In genomic region chr16:1420540-1421205, GRCh38 we compare ENCODE assay signal across 1 cellular context.
TF ChIP-seq lines count a peak whose summit lies in the region.

Gene UQCC4, minus strand, starts transcription at chr16:1420747. Its CDS starts 24 bp downstream, at chr16:1420723.

TF ChIP-seq in K562, 482 proteins besides CTCF, POLR2A, EP300 and RAD21 (continued from another document and continues in another):
- TF ChIP-seq ZBTB11 (CRISPR knock-in tag; IDR thresholded peaks at IDR 0.05) (peak in 2 of 3 experiments; percentile 63 to 95; a peak in 5 of 6 replicates), NR2C2 (CRISPR knock-in tag; IDR thresholded peaks at IDR 0.05) (no peak), NR2C2 (tag; IDR thresholded peaks at IDR 0.05) (peak; percentile 84), ELF2 (CRISPR knock-in tag; IDR thresholded peaks at IDR 0.05) (peak; percentile 83), BCOR (IDR thresholded peaks at IDR 0.05) (no peak), KDM2B (CRISPR knock-in tag; IDR thresholded peaks at IDR 0.05) (no peak), ZNF124 (CRISPR knock-in tag; IDR thresholded peaks at IDR 0.05) (no peak), PHB (CRISPR knock-in tag; IDR thresholded peaks at IDR 0.05) (no peak), PHF20 (IDR thresholded peaks at IDR 0.05; ENCODE audit: partially characterized antibody) (peak; percentile 94), TAF7 (tag; IDR thresholded peaks at IDR 0.05) (0 out of 2 replicates have a peak, but pooled peaks have one; percentile 17), C11orf30 (IDR thresholded peaks at IDR 0.05; ENCODE audit: low read depth) (peak; percentile 99), MNT (conservative IDR thresholded peaks at IDR 0.05) (peak; percentile 98 to 100), LCOR (CRISPR knock-in tag; IDR thresholded peaks at IDR 0.05) (peak; percentile 49; the same call in 1 of the 2 replicates), ELF4 (CRISPR knock-in tag; IDR thresholded peaks at IDR 0.05) (peak; percentile 53; the same call in 1 of the 2 replicates), TCF15 (CRISPR knock-in tag; IDR thresholded peaks at IDR 0.05) (0 out of 2 replicates have a peak, but pooled peaks have one; percentile 48), RFX5 (IDR thresholded peaks at IDR 0.05; ENCODE audit: low read depth, low read length) (peak; percentile 20; the same call in 1 of the 2 replicates), CREB3 (tag; conservative IDR thresholded peaks at IDR 0.05; ENCODE audit: low read depth) (peak; percentile 78), CEBPZ (IDR thresholded peaks at IDR 0.05; ENCODE audit: borderline replicate concordance, low read depth, low read length) (no peak), KAT2B (IDR thresholded peaks at IDR 0.05; ENCODE audit: low read depth, low read length) (no peak), ETV1 (tag; conservative IDR thresholded peaks at IDR 0.05; ENCODE audit: low read depth) (peak; percentile 97), E4F1 (CRISPR knock-in tag; IDR thresholded peaks at IDR 0.05; ENCODE audit: borderline replicate concordance) (no peak), TBP (optimal IDR thresholded peaks at IDR 0.05; ENCODE audit: low read depth, low read length) (peak; percentile 88), ZC3H8 (IDR thresholded peaks at IDR 0.05) (no peak), ZNF197 (CRISPR knock-in tag; IDR thresholded peaks at IDR 0.05; ENCODE audit: low read depth) (0 out of 2 replicates have a peak, but pooled peaks have one; percentile 49), JUND (IDR thresholded peaks at IDR 0.05; ENCODE audit: borderline replicate concordance, low read depth, low read length) (peak; percentile 82), JUND (tag; IDR thresholded peaks at IDR 0.05; ENCODE audit: borderline replicate concordance, low read depth, low read length) (no peak; the same call in 2 of the 3 replicates), CXXC5 (CRISPR knock-in tag; IDR thresholded peaks at IDR 0.05) (peak; percentile 99), ZNF785 (CRISPR knock-in tag; IDR thresholded peaks at IDR 0.05) (no peak), ZBTB33 (CRISPR knock-in tag; IDR thresholded peaks at IDR 0.05) (peak; percentile 31; the same call in 1 of the 2 replicates), E2F4 (CRISPR knock-in tag; IDR thresholded peaks at IDR 0.05; ENCODE audit: low read depth) (no peak), MAFK (IDR thresholded peaks at IDR 0.05; ENCODE audit: low read length) (0 out of 2 replicates have a peak, but pooled peaks have one; percentile 25), ZKSCAN1 (IDR thresholded peaks at IDR 0.05; ENCODE audit: low read depth, low read length) (0 out of 2 replicates have a peak, but pooled peaks have one; percentile 62), ID3 (CRISPR knock-in tag; IDR thresholded peaks at IDR 0.05) (no peak), ID3 (tag; IDR thresholded peaks at IDR 0.05) (0 out of 2 replicates have a peak, but pooled peaks have one; percentile 17), FOXA3 (CRISPR knock-in tag; conservative IDR thresholded peaks at IDR 0.05 in 1 of 2, IDR thresholded peaks at IDR 0.05 in 1 of 2) (0 out of 4 replicates have a peak, but pooled peaks of 1 of the 2 experiments have one; percentile 22), HDAC3 (IDR thresholded peaks at IDR 0.05; ENCODE audit: borderline replicate concordance, partially characterized antibody) (no peak), MAZ (CRISPR knock-in tag; conservative IDR thresholded peaks at IDR 0.05 in 1 of 2, IDR thresholded peaks at IDR 0.05 in 1 of 2) (peak; percentile 71 to 77), CREM (IDR thresholded peaks at IDR 0.05; ENCODE audit: low read depth) (peak; percentile 100), ZNF766 (CRISPR knock-in tag; conservative IDR thresholded peaks at IDR 0.05) (peak; percentile 82), ZBTB17 (CRISPR knock-in tag; IDR thresholded peaks at IDR 0.05) (peak; percentile 62; the same call in 1 of the 2 replicates), ZNF830 (CRISPR knock-in tag; IDR thresholded peaks at IDR 0.05) (no peak), E2F1 (CRISPR knock-in tag; IDR thresholded peaks at IDR 0.05) (peak; percentile 74), ZBTB8A (IDR thresholded peaks at IDR 0.05; ENCODE audit: partially characterized antibody) (no peak), NR2C1 (IDR thresholded peaks at IDR 0.05) (peak; percentile 75), NR2C1 (tag; IDR thresholded peaks at IDR 0.05) (peak; percentile 87), ZNF395 (CRISPR knock-in tag; IDR thresholded peaks at IDR 0.05) (peak; percentile 39)
